8 cellular contexts compared by ENCODE assay signal in genomic region chr20:58236612-58237317, GRCh38. TPM values are rescaled to one million over a fixed set of nuclear protein-coding genes. Genes with fewer than 3 reads are reported as not detected.
DNase-seq lines count a peak whose midpoint lies in the region; ATAC-seq and TF ChIP-seq lines count a peak whose summit lies in the region.

No MANE protein-coding gene starts in this region.

- ATAC-seq in GM19463 (IDR thresholded peaks at IDR 0.05; ENCODE audit: unreplicated experiment) (peak; percentile 72), PC-3 (peak; percentile 88)
- peak; percentile 81 to 85 for ATAC-seq in activated T-cell treated with anti-CD3 and anti-CD28 coated beads, Interleukin-2, amount 50 U/mL, for 72 hours (replicated peaks in 1 of 2)
- ATAC-seq in naive thymus-derived CD4-positive, alpha-beta T cell, result peak; percentile 96
- peak; percentile 94 for ATAC-seq in stimulated activated effector memory CD8-positive, alpha-beta T cell treated with anti-CD3 and anti-CD28 coated beads, Interleukin-12 subunit alpha, Interleukin-12 subunit beta, amount 100 ng/mL, for 72 hours

- H3K27me3 ChIP-seq in HUES6 (ENCODE audit: control insufficient read depth, insufficient read depth, low read length), result peaks cover 5% of the 10 kb centered on the region; the same call in 1 of the 2 replicates
- no peaks in the 10 kb centered on the region for H3K27me3 ChIP-seq in PC-3 (ENCODE audit: low read length)
- H3K27me3 ChIP-seq in naive thymus-derived CD4-positive, alpha-beta T cell (ENCODE audit: control insufficient read depth in 2 of 2, insufficient read depth in 2 of 2, low read length in 2 of 2), result no peaks in the 10 kb centered on the region

- BruUV-seq in PC-3 (replicated peaks; lab: Mats Ljungman, UMichigan), result no TSS peak

- H3K4me1 Mint-ChIP-seq in activated T-cell treated with anti-CD3 and anti-CD28 coated beads, Interleukin-2, amount 50 U/mL, for 72 hours (ENCODE audit: low read depth), result peaks cover 48% of the 10 kb centered on the region
- H3K4me1 Mint-ChIP-seq in naive thymus-derived CD4-positive, alpha-beta T cell, result peaks cover 2 to 25% (median 17%) of the 10 kb centered on the region in 7 donors
- H3K4me1 Mint-ChIP-seq in stimulated activated effector memory CD8-positive, alpha-beta T cell treated with anti-CD3 and anti-CD28 coated beads, Interleukin-12 subunit alpha, Interleukin-12 subunit beta, amount 100 ng/mL, for 72 hours, result peaks cover 30% of the 10 kb centered on the region

- H4K20me1 ChIP-seq in PC-3 (ENCODE audit: low read length), result no peaks in the 10 kb centered on the region

- H3F3A ChIP-seq in PC-3 (ENCODE audit: low read length, unreplicated experiment), result no peaks in the 10 kb centered on the region

- peak overlapping the region; percentile 89 to 98 for H3K4me3 Mint-ChIP-seq in activated T-cell treated with anti-CD3 and anti-CD28 coated beads, Interleukin-2, amount 50 U/mL, for 72 hours
- H3K4me3 Mint-ChIP-seq in naive thymus-derived CD4-positive, alpha-beta T cell, result peak overlapping the region; percentile 77 to 94 (median 92)
- peak overlapping the region; percentile 79 for H3K4me3 Mint-ChIP-seq in stimulated activated effector memory CD8-positive, alpha-beta T cell treated with anti-CD3 and anti-CD28 coated beads, Interleukin-12 subunit alpha, Interleukin-12 subunit beta, amount 100 ng/mL, for 72 hours

- peak overlapping the region; percentile 59 for H3K4me3 ChIP-seq in HUES6 (ENCODE audit: low read depth, low read length)
- H3K4me3 ChIP-seq in PC-3 (ENCODE audit: low read length), result peak overlapping the region; percentile 71
- H3K4me3 ChIP-seq in fibroblast of mammary gland (ENCODE audit: control insufficient read depth, low read depth, low read length), result peak overlapping the region; percentile 52
- H3K4me3 ChIP-seq in naive thymus-derived CD4-positive, alpha-beta T cell (ENCODE audit: low read length), result peak overlapping the region; percentile 65

- no peaks in the 10 kb centered on the region for H3K4me1 ChIP-seq in HUES6 (ENCODE audit: control insufficient read depth, insufficient read depth, low read length)
- H3K4me1 ChIP-seq in PC-3 (ENCODE audit: insufficient read depth, low read length), result peaks cover 26% of the 10 kb centered on the region
- H3K4me1 ChIP-seq in naive thymus-derived CD4-positive, alpha-beta T cell (ENCODE audit: control insufficient read depth in 2 of 2, insufficient read depth in 2 of 2, low read length in 2 of 2), result no peaks in the 10 kb centered on the region

- peaks cover 6 to 7% of the 10 kb centered on the region in 2 donors for H3K36me3 Mint-ChIP-seq in activated T-cell treated with anti-CD3 and anti-CD28 coated beads, Interleukin-2, amount 50 U/mL, for 72 hours (ENCODE audit: insufficient read depth in 2 of 2)
- peaks cover 0 to 7% (median 0%) of the 10 kb centered on the region in 5 donors for H3K36me3 Mint-ChIP-seq in naive thymus-derived CD4-positive, alpha-beta T cell
- peaks cover 2% of the 10 kb centered on the region for H3K36me3 Mint-ChIP-seq in stimulated activated effector memory CD8-positive, alpha-beta T cell treated with anti-CD3 and anti-CD28 coated beads, Interleukin-12 subunit alpha, Interleukin-12 subunit beta, amount 100 ng/mL, for 72 hours

- DNase-seq in CMK (ENCODE audit: low read depth), result peak; percentile 22
- peak; percentile 90 for DNase-seq in PC-3
- DNase-seq in activated T-cell treated with anti-CD3 and anti-CD28 coated beads, Interleukin-2, amount 50 U/mL, for 72 hours, result peak; percentile 83 to 90
- peak; percentile 66 for DNase-seq in fibroblast of mammary gland (ENCODE audit: low read depth)
- peak; percentile 62 to 90 (median 80) for DNase-seq in naive thymus-derived CD4-positive, alpha-beta T cell
- DNase-seq in stimulated activated effector memory CD8-positive, alpha-beta T cell treated with anti-CD3 and anti-CD28 coated beads, Interleukin-12 subunit alpha, Interleukin-12 subunit beta, amount 100 ng/mL, for 72 hours (ENCODE audit: low spot score in 2 of 2), result peak; percentile 90 to 97

- POLR2A ChIA-PET in PC-3 (lab: Charles Lee; ENCODE audit: unreplicated experiment), result interaction anchor here (0.6 kb wide), 1 partner anchor 526 kb away, joined by 5 read pairs; no protein-coding TSS in a partner anchor
- POLR2A ChIA-PET in naive thymus-derived CD4-positive, alpha-beta T cell (lab: Charles Lee), result interaction anchor here (0.7 to 1.7 kb wide), 3 partner anchors 9 to 457 kb away, joined by 3 to 5 read pairs (median 5); partner anchors contain the start of gene STX16

- peaks cover 19% of the 10 kb centered on the region for H3K36me3 ChIP-seq in HUES6 (ENCODE audit: control insufficient read depth, insufficient read depth, low read length)
- H3K36me3 ChIP-seq in PC-3 (ENCODE audit: low read depth, low read length), result 0 out of 2 replicates have a peak, but pooled peaks cover 2% of the 10 kb centered on the region
- peaks cover 0 to 6% (median 0%) of the 10 kb centered on the region in 3 experiments for H3K36me3 ChIP-seq in naive thymus-derived CD4-positive, alpha-beta T cell (ENCODE audit: control insufficient read depth in 2 of 3, insufficient read depth in 3 of 3, low read length in 3 of 3)

- peak overlapping the region; percentile 94 for H3K27ac Mint-ChIP-seq in activated T-cell treated with anti-CD3 and anti-CD28 coated beads, Interleukin-2, amount 50 U/mL, for 72 hours
- H3K27ac Mint-ChIP-seq in naive thymus-derived CD4-positive, alpha-beta T cell, result peak overlapping the region; percentile 71 to 96 (median 91)
- H3K27ac Mint-ChIP-seq in stimulated activated effector memory CD8-positive, alpha-beta T cell treated with anti-CD3 and anti-CD28 coated beads, Interleukin-12 subunit alpha, Interleukin-12 subunit beta, amount 100 ng/mL, for 72 hours, result peak overlapping the region; percentile 67

- H3K9me3 ChIP-seq in HUES6 (ENCODE audit: control insufficient read depth, insufficient read depth, low read depth, low read length) (no peaks in the 10 kb centered on the region), PC-3 (ENCODE audit: low read length) (no peaks in the 10 kb centered on the region)
- no peaks in the 10 kb centered on the region for H3K9me3 ChIP-seq in naive thymus-derived CD4-positive, alpha-beta T cell (ENCODE audit: control insufficient read depth in 2 of 3, low read length in 3 of 3)

- intact Hi-C loops in PC-3 (cut with micrococcal nuclease), result loop anchor here (1.0 to 10.0 kb wide), 5 partner anchors 74 to 598 kb away; partner anchors contain the start of gene STX16
- intact Hi-C loops in naive thymus-derived CD4-positive, alpha-beta T cell (cut with micrococcal nuclease), result loop anchor here (1.0 to 10.0 kb wide), 13 partner anchors 70 to 1260 kb away; partner anchors contain the start of genes VAPB (in 2 of the 2), ATP5F1E (in 1 of the 2), GNAS (in 1 of the 2) and NPEPL1 (in 1 of the 2)

- H3K9ac ChIP-seq in HUES6 (ENCODE audit: low read length), result no peak overlapping the region
- H3K9ac ChIP-seq in PC-3 (ENCODE audit: low read length), result peak overlapping the region; percentile 76

- TF ChIP-seq CTCF in PC-3 (conservative IDR thresholded peaks at IDR 0.05; ENCODE audit: low read depth, low read length) (peak; percentile 99), fibroblast of mammary gland (conservative IDR thresholded peaks at IDR 0.05; ENCODE audit: control insufficient read depth, insufficient read depth, low read depth, low read length) (peak; percentile 77)

- CTCF ChIA-PET in PC-3 (lab: Charles Lee), result interaction anchor here (0.5 to 0.8 kb wide), 2 partner anchors 23 to 602 kb away, joined by 3 read pairs; no protein-coding TSS in a partner anchor
- CTCF ChIA-PET in naive thymus-derived CD4-positive, alpha-beta T cell (lab: Charles Lee), result interaction anchor here (0.7 to 2.6 kb wide), 6 partner anchors 12 to 909 kb away, joined by 3 to 12 read pairs (median 4); no protein-coding TSS in a partner anchor

- H3K9me2 ChIP-seq in PC-3 (replicated peaks; ENCODE audit: low read length), result no peaks in the 10 kb centered on the region

- peak overlapping the region; percentile 86 for H3K4me2 ChIP-seq in PC-3 (ENCODE audit: low read length)

- H2AFZ ChIP-seq in PC-3 (ENCODE audit: low read length), result peak overlapping the region; percentile 88

- H3K79me2 ChIP-seq in PC-3 (ENCODE audit: low read length), result no peaks in the 10 kb centered on the region

- H3K27ac ChIP-seq in HUES6 (ENCODE audit: low read depth, low read length) (no peak overlapping the region), PC-3 (ENCODE audit: low read length) (peak overlapping the region; percentile 40)
- H3K27ac ChIP-seq in naive thymus-derived CD4-positive, alpha-beta T cell (ENCODE audit: low read depth, low read length), result peak overlapping the region; percentile 76

- H3K27me3 Mint-ChIP-seq in activated T-cell treated with anti-CD3 and anti-CD28 coated beads, Interleukin-2, amount 50 U/mL, for 72 hours (ENCODE audit: low read depth), result peaks cover under 1% of the 10 kb centered on the region
- H3K27me3 Mint-ChIP-seq in naive thymus-derived CD4-positive, alpha-beta T cell, result no peaks in the 10 kb centered on the region

- H3K9me3 Mint-ChIP-seq in activated T-cell treated with anti-CD3 and anti-CD28 coated beads, Interleukin-2, amount 50 U/mL, for 72 hours, result no peaks in the 10 kb centered on the region
- no peaks in the 10 kb centered on the region for H3K9me3 Mint-ChIP-seq in naive thymus-derived CD4-positive, alpha-beta T cell
- H3K9me3 Mint-ChIP-seq in stimulated activated effector memory CD8-positive, alpha-beta T cell treated with anti-CD3 and anti-CD28 coated beads, Interleukin-12 subunit alpha, Interleukin-12 subunit beta, amount 100 ng/mL, for 72 hours, result no peaks in the 10 kb centered on the region

RNA-seq across cellular contexts. Expression of gene ANKRD60, which starts 8.3 kb away (rescaled TPM):
- total RNA-seq in PC-3 (2014; rRNA removed), result not detected in 2 replicates
- not detected for total RNA-seq in activated T-cell treated with anti-CD3 and anti-CD28 coated beads, Interleukin-2, amount 50 U/mL, for 72 hours
- total RNA-seq in naive thymus-derived CD4-positive, alpha-beta T cell, result not detected
- polyA plus RNA-seq in naive thymus-derived CD4-positive, alpha-beta T cell, result not detected

Comparison
In these comparisons a context has a peak if more than half of its experiments do, and no peak if none do; other contexts are left out.
1. DNase-seq: peak in every context shown above with its lines; median percentile 94 in stimulated activated effector memory CD8-positive, alpha-beta T cell treated with anti-CD3 and anti-CD28 coated beads, Interleukin-12 subunit alpha, Interleukin-12 subunit beta, amount 100 ng/mL, for 72 hours; 90 in PC-3; 86 in activated T-cell treated with anti-CD3 and anti-CD28 coated beads, Interleukin-2, amount 50 U/mL, for 72 hours; 80 in naive thymus-derived CD4-positive, alpha-beta T cell; 66 in fibroblast of mammary gland; 22 in CMK.